In genomic region chr4:173025131-173025530, GRCh38 we compare ENCODE assay signal across 8 cellular contexts.
DNase-seq lines count a peak whose midpoint lies in the region; ATAC-seq and TF ChIP-seq lines count a peak whose summit lies in the region.

No MANE protein-coding gene starts in this region.

- TF ChIP-seq CTCF in body of pancreas (IDR thresholded peaks at IDR 0.05): peak; percentile 56 to 94 (median 84)
- peak in 5 of 7 experiments; percentile 59 to 85 (median 68) for TF ChIP-seq CTCF in stomach (IDR thresholded peaks at IDR 0.05)

- H3K27me3 ChIP-seq in body of pancreas (no peaks in the 10 kb centered on the region), stomach (no peaks in the 10 kb centered on the region)

- no peak for TF ChIP-seq EP300 in stomach (IDR thresholded peaks at IDR 0.05)

- H3K36me3 ChIP-seq in body of pancreas (replicated peaks in 1 of 2; ENCODE audit: insufficient read depth in 1 of 2, low read depth in 2 of 2) (no peaks in the 10 kb centered on the region), stomach (no peaks in the 10 kb centered on the region)

- ATAC-seq in GM21360 (IDR thresholded peaks at IDR 0.05; ENCODE audit: unreplicated experiment) (peak; percentile 92), HG03521 (IDR thresholded peaks at IDR 0.05; ENCODE audit: unreplicated experiment) (peak; percentile 76), body of pancreas (peak; percentile 92)

- H3K27ac Mint-ChIP-seq in immature natural killer cell: no peak overlapping the region

- H3K4me1 ChIP-seq in body of pancreas: no peaks in the 10 kb centered on the region
- H3K4me1 ChIP-seq in stomach: peaks cover 0 to 14% (median 8%) of the 10 kb centered on the region in 4 donors

- intact Hi-C loops in body of pancreas (cut with DNase I) (loop anchor here (5.0 to 10.0 kb wide), 2 partner anchors 150 to 232 kb away; no protein-coding TSS in a partner anchor), stomach (cut with DNase I; ENCODE audit: low total_unique reads) (loop anchor here (10.0 kb wide), 2 partner anchors 150 to 280 kb away; no protein-coding TSS in a partner anchor)

- H3K27me3 Mint-ChIP-seq in immature natural killer cell (ENCODE audit: low read depth in 3 of 3): peaks cover 0 to 3% (median 0%) of the 10 kb centered on the region in 3 donors

- TF ChIP-seq POLR2A in body of pancreas (IDR thresholded peaks at IDR 0.05) (no peak), stomach (IDR thresholded peaks at IDR 0.05) (no peak)

- peak; percentile 67 for DNase-seq in SIG-M5 treated with dmso at 0.1 percent for 504 hours (lab: John Stamatoyannopoulos, UW; ENCODE audit: unreplicated experiment)
- DNase-seq in SIG-M5 (lab: John Stamatoyannopoulos, UW): no peak
- peak; percentile 61 for DNase-seq in NCI-H748 treated with DMSO at 0.1 percent for 48 hours (lab: John Stamatoyannopoulos, UW)
- DNase-seq in body of pancreas: peak; percentile 68 to 84 (median 71)
- peak; percentile 10 to 35 (median 15) for DNase-seq in immature natural killer cell
- DNase-seq in stomach: peak; percentile 55

- H3K9me3 Mint-ChIP-seq in immature natural killer cell: no peaks in the 10 kb centered on the region

- no peak overlapping the region for H3K4me3 Mint-ChIP-seq in immature natural killer cell

- no peaks in the 10 kb centered on the region for H3K36me3 Mint-ChIP-seq in immature natural killer cell

- 91 to 100% methylated on average over 1 of the region's 1 CpG for WGBS in body of pancreas, 2 donors
- 90 to 100% (median 98%) methylated on average over 1 of the region's 1 CpG for WGBS in stomach, 5 donors

- H3K9me3 ChIP-seq in body of pancreas (no peaks in the 10 kb centered on the region), stomach (no peaks in the 10 kb centered on the region)

- no peak overlapping the region for H3K4me3 ChIP-seq in body of pancreas
- H3K4me3 ChIP-seq in stomach: no peak overlapping the region

- no peaks in the 10 kb centered on the region for H3K4me1 Mint-ChIP-seq in immature natural killer cell

- H3K27ac ChIP-seq in body of pancreas: no peak overlapping the region
- peak overlapping the region in 1 of 5 donors; percentile 47 for H3K27ac ChIP-seq in stomach
